Comparison of ENCODE assay signal across 13 cellular contexts in genomic region chr3:122077293-122078234, GRCh38. TPM values are rescaled to one million over a fixed set of nuclear protein-coding genes. Genes with fewer than 3 reads are reported as not detected.
DNase-seq lines count a peak whose midpoint lies in the region; ATAC-seq and TF ChIP-seq lines count a peak whose summit lies in the region.
"Had no signal": no experiment of that assay in that cellular context is flagged by ENCODE, and none has a peak within 500 bp of the region (broad histone marks: within the 10 kb centered on the region; RNA-seq: fewer than 3 reads in every experiment).

No MANE protein-coding gene starts in this region.

- peak; percentile 2 for TF ChIP-seq CTCF in GM12865 (IDR thresholded peaks at IDR 0.05; ENCODE audit: insufficient read depth, low read depth, low read length, missing control alignments)
- no peak for TF ChIP-seq CTCF in lower lobe of right lung (IDR thresholded peaks at IDR 0.05)
- TF ChIP-seq CTCF in SK-N-SH (IDR thresholded peaks at IDR 0.05): no peak

- no peak overlapping the region for H3K4me2 ChIP-seq in SK-N-SH

- no peak for TF ChIP-seq EP300 in SK-N-SH (IDR thresholded peaks at IDR 0.05; ENCODE audit: borderline replicate concordance in 1 of 2, low read depth in 1 of 2, low read length in 1 of 2)

- H3K4me1 Mint-ChIP-seq in activated naive CD8-positive, alpha-beta T cell treated with anti-CD3 and anti-CD28 coated beads for 36 hours: peaks cover 8% of the 10 kb centered on the region

- H3K4me1 ChIP-seq in lower lobe of right lung (peaks cover 18% of the 10 kb centered on the region), SK-N-SH (ENCODE audit: control insufficient read depth in 1 of 2, insufficient read depth in 2 of 2, low read depth in 1 of 2, low read length in 1 of 2) (no peaks in the 10 kb centered on the region)
- H3K4me1 ChIP-seq: pancreas had no signal

- no peaks in the 10 kb centered on the region for H3K79me2 ChIP-seq in SK-N-SH (ENCODE audit: insufficient read depth)

- H3K4me3 ChIP-seq in GM12865 (ENCODE audit: low read depth, low read length) (peak overlapping the region; percentile 64), lower lobe of right lung (no peak overlapping the region), SK-N-SH (ENCODE audit: low read depth in 2 of 2, low read length in 1 of 2) (no peak overlapping the region)
- H3K4me3 ChIP-seq: cardiac muscle cell, pancreas had no signal

- no peaks in the 10 kb centered on the region for H3F3A ChIP-seq in SK-N-SH (replicated peaks; ENCODE audit: insufficient read depth)

- POLR2A ChIA-PET in SK-N-SH (lab: Yijun Ruan, JAX): no interaction called here

- no peaks in the 10 kb centered on the region for H4K20me1 ChIP-seq in SK-N-SH (ENCODE audit: insufficient read depth)

- 8% methylated on average over 9 of the region's 9 CpGs for WGBS in SK-N-SH (ENCODE audit: low lambda C conversion rate)

- CTCF ChIA-PET in SK-N-SH (lab: Yijun Ruan, JAX): interaction anchor here (1.0 kb wide), 1 partner anchor 24 kb away, joined by 3 read pairs; no protein-coding TSS in a partner anchor

- no peak for TF ChIP-seq RAD21 in SK-N-SH (IDR thresholded peaks at IDR 0.05; ENCODE audit: low read length)

- ATAC-seq in GM19372 (IDR thresholded peaks at IDR 0.05; ENCODE audit: low read depth, unreplicated experiment): peak; percentile 23
- ATAC-seq in HG03469 (IDR thresholded peaks at IDR 0.05; ENCODE audit: unreplicated experiment): peak; percentile 19
- no peak for ATAC-seq in lower lobe of right lung

- no peak overlapping the region for H3K27ac ChIP-seq in lower lobe of right lung
- no peak overlapping the region for H3K27ac ChIP-seq in SK-N-SH (ENCODE audit: low read depth in 2 of 2, low read length in 1 of 2)
- H3K27ac ChIP-seq: cardiac muscle cell, pancreas, VCaP had no signal

- H3K27me3 Mint-ChIP-seq in activated naive CD8-positive, alpha-beta T cell treated with anti-CD3 and anti-CD28 coated beads for 36 hours: peaks cover 22% of the 10 kb centered on the region

- H3K36me3 ChIP-seq in lower lobe of right lung (no peaks in the 10 kb centered on the region), SK-N-SH (replicated peaks in 1 of 2; ENCODE audit: control insufficient read depth in 1 of 2, insufficient read depth in 2 of 2, low read length in 1 of 2) (no peaks in the 10 kb centered on the region)
- H3K36me3 ChIP-seq: cardiac muscle cell, pancreas had no signal

- H3K27me3 ChIP-seq in lower lobe of right lung (ENCODE audit: low read depth): no peaks in the 10 kb centered on the region
- H3K27me3 ChIP-seq in SK-N-SH (ENCODE audit: insufficient read depth): peaks cover 18% of the 10 kb centered on the region; the same call in 1 of the 2 replicates
- H3K27me3 ChIP-seq: cardiac muscle cell, pancreas had no signal

- H3K9ac ChIP-seq in SK-N-SH: no peak overlapping the region

- H3K4me3 Mint-ChIP-seq in activated naive CD8-positive, alpha-beta T cell treated with anti-CD3 and anti-CD28 coated beads for 36 hours: no peak overlapping the region

- H3K9me3 ChIP-seq in lower lobe of right lung: no peaks in the 10 kb centered on the region
- H3K9me3 ChIP-seq in SK-N-SH: no peaks in the 10 kb centered on the region
- H3K9me3 ChIP-seq: pancreas had no signal

- no peaks in the 10 kb centered on the region for H3K36me3 Mint-ChIP-seq in activated naive CD8-positive, alpha-beta T cell treated with anti-CD3 and anti-CD28 coated beads for 36 hours

- DNase-seq in GM12865 (ENCODE audit: low read depth) (peak; percentile 82), lower lobe of right lung (no peak), amygdala (lab: John Stamatoyannopoulos, UW) (no peak), mesenteric fat pad (ENCODE audit: low spot score) (no peak), SK-N-SH (no peak)
- no peak for DNase-seq in activated naive CD8-positive, alpha-beta T cell treated with anti-CD3 and anti-CD28 coated beads for 36 hours
- DNase-seq: NCI-H187 treated with DMSO at 0.1 percent for 48 hours, pancreas had no signal

- intact Hi-C loops in lower lobe of right lung (cut with DNase I): no loop called here

- H2AFZ ChIP-seq in SK-N-SH (ENCODE audit: low read depth): no peak overlapping the region

- no peaks in the 10 kb centered on the region for H3K9me3 Mint-ChIP-seq in activated naive CD8-positive, alpha-beta T cell treated with anti-CD3 and anti-CD28 coated beads for 36 hours

- H3K9me2 ChIP-seq in SK-N-SH: no peaks in the 10 kb centered on the region

- H3K27ac Mint-ChIP-seq in activated naive CD8-positive, alpha-beta T cell treated with anti-CD3 and anti-CD28 coated beads for 36 hours: peak overlapping the region; percentile 25

TF ChIP-seq in SK-N-SH, 30 proteins besides CTCF, POLR2A, EP300 and RAD21 (continues in another document):
- TF ChIP-seq JUND (IDR thresholded peaks at IDR 0.05) (no peak), MXI1 (IDR thresholded peaks at IDR 0.05; ENCODE audit: low read depth, low read length) (no peak), NRF1 (IDR thresholded peaks at IDR 0.05; ENCODE audit: low read depth, low read length) (no peak), RFX5 (IDR thresholded peaks at IDR 0.05; ENCODE audit: low read length) (no peak), USF1 (IDR thresholded peaks at IDR 0.05; ENCODE audit: borderline replicate concordance, low read depth) (no peak), EZH2phosphoT487 (IDR thresholded peaks at IDR 0.05; ENCODE audit: borderline replicate concordance, low read depth) (no peak), MAX (IDR thresholded peaks at IDR 0.05; ENCODE audit: low read depth) (no peak), FOXM1 (IDR thresholded peaks at IDR 0.05; ENCODE audit: low read depth) (no peak), TEAD4 (IDR thresholded peaks at IDR 0.05; ENCODE audit: borderline replicate concordance, insufficient read depth) (no peak), POLR2AphosphoS5 (IDR thresholded peaks at IDR 0.05; ENCODE audit: low read depth, low read length) (no peak), GATA2 (CRISPR knock-in tag; IDR thresholded peaks at IDR 0.05) (no peak), ELF1 (IDR thresholded peaks at IDR 0.05) (no peak), GABPA (IDR thresholded peaks at IDR 0.05; ENCODE audit: low read depth) (no peak), FOXJ3 (CRISPR knock-in tag; IDR thresholded peaks at IDR 0.05) (no peak), TCF12 (IDR thresholded peaks at IDR 0.05) (no peak), TAF1 (IDR thresholded peaks at IDR 0.05; ENCODE audit: borderline replicate concordance, low read depth, low read length) (no peak)
- TF ChIP-seq, protein P1, sequence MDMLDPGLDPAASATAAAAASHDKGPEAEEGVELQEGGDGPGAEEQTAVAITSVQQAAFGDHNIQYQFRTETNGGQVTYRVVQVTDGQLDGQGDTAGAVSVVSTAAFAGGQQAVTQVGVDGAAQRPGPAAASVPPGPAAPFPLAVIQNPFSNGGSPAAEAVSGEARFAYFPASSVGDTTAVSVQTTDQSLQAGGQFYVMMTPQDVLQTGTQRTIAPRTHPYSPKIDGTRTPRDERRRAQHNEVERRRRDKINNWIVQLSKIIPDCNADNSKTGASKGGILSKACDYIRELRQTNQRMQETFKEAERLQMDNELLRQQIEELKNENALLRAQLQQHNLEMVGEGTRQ (IDR thresholded peaks at IDR 0.05; ENCODE audit: borderline replicate concordance, low read depth, low read length): no peak
- TF ChIP-seq, protein P2, sequence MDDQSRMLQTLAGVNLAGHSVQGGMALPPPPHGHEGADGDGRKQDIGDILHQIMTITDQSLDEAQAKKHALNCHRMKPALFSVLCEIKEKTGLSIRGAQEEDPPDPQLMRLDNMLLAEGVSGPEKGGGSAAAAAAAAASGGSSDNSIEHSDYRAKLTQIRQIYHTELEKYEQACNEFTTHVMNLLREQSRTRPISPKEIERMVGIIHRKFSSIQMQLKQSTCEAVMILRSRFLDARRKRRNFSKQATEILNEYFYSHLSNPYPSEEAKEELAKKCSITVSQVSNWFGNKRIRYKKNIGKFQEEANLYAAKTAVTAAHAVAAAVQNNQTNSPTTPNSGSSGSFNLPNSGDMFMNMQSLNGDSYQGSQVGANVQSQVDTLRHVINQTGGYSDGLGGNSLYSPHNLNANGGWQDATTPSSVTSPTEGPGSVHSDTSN (IDR thresholded peaks at IDR 0.05): no peak

RNA-seq across cellular contexts. Expression of gene CD86, which starts 22.4 kb away (rescaled TPM):
- total RNA-seq in activated naive CD8-positive, alpha-beta T cell treated with anti-CD3 and anti-CD28 coated beads for 36 hours: under 1 TPM; 0.08 to 0.12 TPM
- total RNA-seq in lower lobe of right lung: 29.5 TPM
- total RNA-seq in mesenteric fat pad: 15.4 TPM
- not detected in 2 replicates for polyA plus RNA-seq in SK-N-SH (2012; rRNA removed)
- polyA plus RNA-seq in SK-N-SH (2012; cell fraction: cytosol; rRNA removed): not detected in 2 replicates
- polyA plus RNA-seq in SK-N-SH (2012; cell fraction: nucleus; rRNA removed): not detected in 2 replicates
- total RNA-seq: cardiac muscle cell had no signal
- polyA plus RNA-seq: cardiac muscle cell had no signal

RNA-seq across cellular contexts. Expression of gene ILDR1, which starts 55.5 kb away (rescaled TPM):
- not detected for total RNA-seq in activated naive CD8-positive, alpha-beta T cell treated with anti-CD3 and anti-CD28 coated beads for 36 hours
- 8.3 TPM for total RNA-seq in lower lobe of right lung
- total RNA-seq in mesenteric fat pad: not detected
- 0.02 and 0.05 TPM in 2 replicates for polyA plus RNA-seq in SK-N-SH (2012; rRNA removed)
- 0.01 TPM in 1 of 2 replicates, not detected in the other for polyA plus RNA-seq in SK-N-SH (2012; cell fraction: cytosol; rRNA removed)
- polyA plus RNA-seq in SK-N-SH (2012; cell fraction: nucleus; rRNA removed): 0.04 and 0.05 TPM in 2 replicates
- total RNA-seq: Daoy had no signal
- polyA plus RNA-seq: cardiac muscle cell had no signal

Comparison
In these comparisons a context has a peak if more than half of its experiments do, and no peak if none do; other contexts are left out.
1. ATAC-seq: peak in GM19372 (single experiment) and HG03469 (single experiment); none in lower lobe of right lung (0 of 2).
2. RNA of gene CD86, which starts 22.4 kb away (total RNA-seq): 29.5 TPM in lower lobe of right lung (single experiment) and 15.4 TPM in mesenteric fat pad (single experiment); 0.08 to 0.12 TPM in activated naive CD8-positive, alpha-beta T cell treated with anti-CD3 and anti-CD28 coated beads for 36 hours; every median in the first group is over 10 times any median in the second.